Comparison of ENCODE assay signal across 26 cellular contexts in genomic region chr11:1618231-1618630, GRCh38. TPM values are rescaled to one million over a fixed set of nuclear protein-coding genes. Genes with fewer than 3 reads are reported as not detected.
"Had no signal": no experiment of that assay in that cellular context is flagged by ENCODE, and none has a peak within 500 bp of the region (broad histone marks: within the 10 kb centered on the region; RNA-seq: fewer than 3 reads in every experiment).

No MANE protein-coding gene starts in this region.

- FAIRE-seq: bronchial epithelial cell had no signal

- ATAC-seq: activated CD8-positive, alpha-beta memory T cell treated with anti-CD3 and anti-CD28 coated beads, Interleukin-2, amount 10 ng/mL, durations not matched to agents 7 days and 5 days; body of pancreas had no signal

- DNase-seq: activated B cell treated with CpG ODN at 0.5 μM for 24 hours; activated CD4-positive, alpha-beta T cell treated with anti-CD3 and anti-CD28 coated beads for 1 hour; activated CD4-positive, alpha-beta T cell treated with anti-CD3 and anti-CD28 coated beads, Interleukin-2, amount 10 ng/mL, durations not matched to agents 24 days and 14 days; activated CD4-positive, alpha-beta T cell treated with anti-CD3 and anti-CD28 coated beads, Interleukin-2, amount 50 U/mL, for 48 hours; activated CD8-positive, alpha-beta memory T cell treated with anti-CD3 and anti-CD28 coated beads, Interleukin-2, amount 10 ng/mL, durations not matched to agents 7 days and 5 days; activated effector memory CD4-positive, alpha-beta T cell treated with Interleukin-2 at 50 U/mL for 16 hours; activated naive CD4-positive, alpha-beta T cell; activated T-cell treated with anti-CD3 and anti-CD28 coated beads, Interleukin-2, amount 50 U/mL, for 24 hours; amniotic stem cell; body of pancreas; central memory CD4-positive, alpha-beta T cell; MM.1S; NCI-H1105; NCI-H1436 treated with DMSO at 0.1 percent for 48 hours; NCI-H187; NCI-H2081; NCI-H446; NCI-H524; SHP77 treated with DMSO at 0.1 percent for 48 hours; T-helper 9 cell had no signal

- H3K4me2 ChIP-seq: KMS-11 had no signal

- H3K27me3 ChIP-seq: ascending aorta, body of pancreas, Peyer's patch had no signal

- H3K4me1 ChIP-seq: ascending aorta, body of pancreas, Peyer's patch had no signal

- H3K27ac ChIP-seq: ascending aorta, body of pancreas, KMS-11, Peyer's patch had no signal

- H3K4me3 ChIP-seq: ascending aorta, body of pancreas, Peyer's patch had no signal

- H3K36me3 ChIP-seq: ascending aorta, Peyer's patch had no signal

- H3K9ac ChIP-seq: KMS-11 had no signal

- H3K9me3 ChIP-seq: ascending aorta, body of pancreas, Peyer's patch had no signal

RNA-seq across cellular contexts. Expression of gene KRTAP5-4, which starts 3.7 kb away (rescaled TPM):
- total RNA-seq: activated B cell treated with CpG ODN at 0.5 μM for 24 hours; activated CD4-positive, alpha-beta T cell treated with anti-CD3 and anti-CD28 coated beads, Interleukin-2, amount 10 ng/mL, durations not matched to agents 24 days and 14 days; activated CD8-positive, alpha-beta memory T cell treated with anti-CD3 and anti-CD28 coated beads, Interleukin-2, amount 10 ng/mL, durations not matched to agents 7 days and 5 days; activated T-helper 1 cell treated with anti-CD3 and anti-CD28 coated beads, Interleukin-12 subunit alpha, Interleukin-12 subunit beta, Interleukin-2, Interleukin-4 antibody, amounts not matched to agents 30 ng/mL and 10 ng/mL and 1 ng/mL, durations not matched to agents 14 hours and 24 hours and 36 hours; ascending aorta; body of pancreas; bronchial epithelial cell; Peyer's patch; SK-MEL-5 had no signal

RNA-seq across cellular contexts. Expression of gene KRTAP5-3, which starts 10.0 kb away (rescaled TPM):
- total RNA-seq: activated B cell treated with CpG ODN at 0.5 μM for 24 hours; activated CD4-positive, alpha-beta T cell treated with anti-CD3 and anti-CD28 coated beads, Interleukin-2, amount 10 ng/mL, durations not matched to agents 24 days and 14 days; activated CD8-positive, alpha-beta memory T cell treated with anti-CD3 and anti-CD28 coated beads, Interleukin-2, amount 10 ng/mL, durations not matched to agents 7 days and 5 days; activated T-helper 1 cell treated with anti-CD3 and anti-CD28 coated beads, Interleukin-12 subunit alpha, Interleukin-12 subunit beta, Interleukin-2, Interleukin-4 antibody, amounts not matched to agents 30 ng/mL and 10 ng/mL and 1 ng/mL, durations not matched to agents 14 hours and 24 hours and 36 hours; ascending aorta; body of pancreas; bronchial epithelial cell; Peyer's patch; SK-MEL-5 had no signal

RNA-seq across cellular contexts. Expression of gene KRTAP5-5, which starts 11.3 kb away (rescaled TPM):
- total RNA-seq: activated B cell treated with CpG ODN at 0.5 μM for 24 hours; activated CD4-positive, alpha-beta T cell treated with anti-CD3 and anti-CD28 coated beads, Interleukin-2, amount 10 ng/mL, durations not matched to agents 24 days and 14 days; activated CD8-positive, alpha-beta memory T cell treated with anti-CD3 and anti-CD28 coated beads, Interleukin-2, amount 10 ng/mL, durations not matched to agents 7 days and 5 days; activated T-helper 1 cell treated with anti-CD3 and anti-CD28 coated beads, Interleukin-12 subunit alpha, Interleukin-12 subunit beta, Interleukin-2, Interleukin-4 antibody, amounts not matched to agents 30 ng/mL and 10 ng/mL and 1 ng/mL, durations not matched to agents 14 hours and 24 hours and 36 hours; ascending aorta; body of pancreas; bronchial epithelial cell; Peyer's patch; SK-MEL-5 had no signal

RNA-seq across cellular contexts. Expression of gene KRTAP5-2, which starts 20.1 kb away (rescaled TPM):
- total RNA-seq: activated B cell treated with CpG ODN at 0.5 μM for 24 hours; activated CD4-positive, alpha-beta T cell treated with anti-CD3 and anti-CD28 coated beads, Interleukin-2, amount 10 ng/mL, durations not matched to agents 24 days and 14 days; activated CD8-positive, alpha-beta memory T cell treated with anti-CD3 and anti-CD28 coated beads, Interleukin-2, amount 10 ng/mL, durations not matched to agents 7 days and 5 days; activated T-helper 1 cell treated with anti-CD3 and anti-CD28 coated beads, Interleukin-12 subunit alpha, Interleukin-12 subunit beta, Interleukin-2, Interleukin-4 antibody, amounts not matched to agents 30 ng/mL and 10 ng/mL and 1 ng/mL, durations not matched to agents 14 hours and 24 hours and 36 hours; ascending aorta; body of pancreas; bronchial epithelial cell; Peyer's patch had no signal

RNA-seq across cellular contexts. Expression of gene KRTAP5-1, which starts 33.1 kb away (rescaled TPM):
- total RNA-seq: activated B cell treated with CpG ODN at 0.5 μM for 24 hours; activated CD4-positive, alpha-beta T cell treated with anti-CD3 and anti-CD28 coated beads, Interleukin-2, amount 10 ng/mL, durations not matched to agents 24 days and 14 days; activated CD8-positive, alpha-beta memory T cell treated with anti-CD3 and anti-CD28 coated beads, Interleukin-2, amount 10 ng/mL, durations not matched to agents 7 days and 5 days; activated T-helper 1 cell treated with anti-CD3 and anti-CD28 coated beads, Interleukin-12 subunit alpha, Interleukin-12 subunit beta, Interleukin-2, Interleukin-4 antibody, amounts not matched to agents 30 ng/mL and 10 ng/mL and 1 ng/mL, durations not matched to agents 14 hours and 24 hours and 36 hours; ascending aorta; body of pancreas; bronchial epithelial cell; Peyer's patch; SK-MEL-5 had no signal
